Comparison of ENCODE assay signal across 1 cellular context in genomic region chr7:158110034-158110590, GRCh38.
TF ChIP-seq lines count a peak whose summit lies in the region.

No MANE protein-coding gene starts in this region.

TF ChIP-seq in IMR-90, 13 proteins besides CTCF, POLR2A, EP300 and RAD21 (continued from another document):
- TF ChIP-seq, protein P1, sequence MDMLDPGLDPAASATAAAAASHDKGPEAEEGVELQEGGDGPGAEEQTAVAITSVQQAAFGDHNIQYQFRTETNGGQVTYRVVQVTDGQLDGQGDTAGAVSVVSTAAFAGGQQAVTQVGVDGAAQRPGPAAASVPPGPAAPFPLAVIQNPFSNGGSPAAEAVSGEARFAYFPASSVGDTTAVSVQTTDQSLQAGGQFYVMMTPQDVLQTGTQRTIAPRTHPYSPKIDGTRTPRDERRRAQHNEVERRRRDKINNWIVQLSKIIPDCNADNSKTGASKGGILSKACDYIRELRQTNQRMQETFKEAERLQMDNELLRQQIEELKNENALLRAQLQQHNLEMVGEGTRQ (IDR thresholded peaks at IDR 0.05; ENCODE audit: low read depth, low read length): no peak
- TF ChIP-seq CEBPB (IDR thresholded peaks at IDR 0.05; ENCODE audit: low read depth, low read length) (no peak), MAFK (IDR thresholded peaks at IDR 0.05; ENCODE audit: low read depth, low read length) (no peak), ELK1 (IDR thresholded peaks at IDR 0.05; ENCODE audit: borderline replicate concordance, low read depth, low read length) (no peak)
TF ChIP-seq in IMR-90: peak in this region for 0.
